Comparison of ENCODE assay signal across 23 cellular contexts in genomic region chr3:63798873-63799272, GRCh38. TPM values are rescaled to one million over a fixed set of nuclear protein-coding genes. Genes with fewer than 3 reads are reported as not detected.
DNase-seq lines count a peak whose midpoint lies in the region; ATAC-seq, FAIRE-seq and TF ChIP-seq lines count a peak whose summit lies in the region.
"Had no signal": no experiment of that assay in that cellular context is flagged by ENCODE, and none has a peak within 500 bp of the region (broad histone marks: within the 10 kb centered on the region; RNA-seq: fewer than 3 reads in every experiment).

No MANE protein-coding gene starts in this region.

- FAIRE-seq in GM12892 (lab: Jason Lieb, UNC) = peak; percentile 36
- FAIRE-seq: A549, GM12878, GM19239, HepG2 had no signal

- no peaks in the 10 kb centered on the region for H3K36me3 ChIP-seq in neural cell (ENCODE audit: insufficient read depth, low read length)
- H3K36me3 ChIP-seq: BLaER1, HAP-1 had no signal

- no peaks in the 10 kb centered on the region for H3F3A ChIP-seq in neural cell (ENCODE audit: insufficient read depth, low read length, poor library complexity, severe bottlenecking)

- H3K27me3 ChIP-seq in neural cell (ENCODE audit: insufficient read depth, low read depth, low read length) = no peaks in the 10 kb centered on the region
- H3K27me3 ChIP-seq: BLaER1 had no signal

- no peaks in the 10 kb centered on the region for H3K9me3 ChIP-seq in neural cell (ENCODE audit: low read length)
- H3K9me3 ChIP-seq: A549, BLaER1, HAP-1 had no signal

- TF ChIP-seq POLR2A in GM12892 (IDR thresholded peaks at IDR 0.05; ENCODE audit: low read depth, low read length) = no peak

- no peak overlapping the region for H3K9ac ChIP-seq in neural cell (ENCODE audit: low read length)
- H3K9ac ChIP-seq: BLaER1, GM23248 had no signal

- H3K27ac ChIP-seq in neural cell (ENCODE audit: low read length) = no peak overlapping the region
- H3K27ac ChIP-seq: A549, BLaER1, GM23248 had no signal

- no peak for TF ChIP-seq RAD21 in neural cell (conservative IDR thresholded peaks at IDR 0.05)

- no peaks in the 10 kb centered on the region for H4K20me1 ChIP-seq in neural cell (ENCODE audit: insufficient read depth)
- H4K20me1 ChIP-seq: BLaER1 had no signal

- H3K9me2 ChIP-seq in neural cell (ENCODE audit: insufficient read depth, low read length) = no peaks in the 10 kb centered on the region

- H3K79me2 ChIP-seq in neural cell (replicated peaks; ENCODE audit: insufficient read depth, low read length) = no peaks in the 10 kb centered on the region

- ATAC-seq in GM19463 (IDR thresholded peaks at IDR 0.05; ENCODE audit: unreplicated experiment) = no peak
- ATAC-seq: A549, GM12878, HepG2 had no signal

- DNase-seq in COLO829 (ENCODE audit: low spot score) (peak; percentile 23), GM12892 (ENCODE audit: insufficient read length) (no peak), NCI-H69 (lab: John Stamatoyannopoulos, UW) (peak; percentile 60), A172 (ENCODE audit: low spot score) (no peak)
- DNase-seq: CD4-positive, alpha-beta memory T cell; COR-L47; DMS 273 treated with DMSO at 0.1 percent for 48 hours; DMS53; DND-41; EL; GM23248 had no signal

- TF ChIP-seq EP300 in neural cell (conservative IDR thresholded peaks at IDR 0.05; ENCODE audit: poor library complexity, severe bottlenecking) = no peak

- no peak for TF ChIP-seq CTCF in neural cell (IDR thresholded peaks at IDR 0.05; ENCODE audit: poor library complexity, severe bottlenecking)

- no peak overlapping the region for H3K4me3 ChIP-seq in neural cell (ENCODE audit: low read length)
- H3K4me3 ChIP-seq: A549, BLaER1, GM12878, GM23248, HAP-1 had no signal

- no peak overlapping the region for H2AFZ ChIP-seq in neural cell (ENCODE audit: low read depth, low read length)
- H2AFZ ChIP-seq: GM23248 had no signal

- H3K4me2 ChIP-seq in neural cell (ENCODE audit: low read length) = no peak overlapping the region
- H3K4me2 ChIP-seq: A549, BLaER1 had no signal

TF ChIP-seq in neural cell, 6 proteins besides CTCF, POLR2A, EP300 and RAD21:
- no peak for TF ChIP-seq TAF1 (IDR thresholded peaks at IDR 0.05; ENCODE audit: low read depth)
- TF ChIP-seq POLR2AphosphoS5 (IDR thresholded peaks at IDR 0.05) = peak; percentile 26
TF ChIP-seq in neural cell: peak in this region for 1.

RNA-seq across cellular contexts. Expression of gene C3orf49, which starts 20.2 kb away (rescaled TPM):
- not detected for polyA plus RNA-seq in GM12892 (2012; ENCODE audit: missing spikeins)
- polyA plus RNA-seq in neural cell = not detected in 2 replicates
- polyA minus RNA-seq in neural cell = not detected in 2 replicates
- not detected in 2 replicates for total RNA-seq in A172 (2014; rRNA removed; shearing (Covaris generic))
- total RNA-seq: CD4-positive, alpha-beta memory T cell; G401; GM12878; GM23248; H4; HepG2 had no signal
- polyA plus RNA-seq: A549; CD14-positive monocyte; CD4-positive, alpha-beta memory T cell; GM23248; HepG2; IgD-negative memory B cell had no signal

Comparison
In these comparisons a context has a peak if more than half of its experiments do, and no peak if none do; other contexts are left out.
1. DNase-seq: peak in COLO829 (single experiment) and NCI-H69 (single experiment); none in GM12892 (single experiment) and A172 (single experiment).